In genomic region chr20:63230800-63231268, GRCh38 we compare ENCODE assay signal across 1 cellular context.
TF ChIP-seq lines count a peak whose summit lies in the region.

No MANE protein-coding gene starts in this region.

TF ChIP-seq in HepG2, 621 proteins besides CTCF, POLR2A, EP300 and RAD21 (continued from another document and continues in another):
- no peak; the same call in 1 of the 2 replicates for TF ChIP-seq MYC (CRISPR knock-in tag; IDR thresholded peaks at IDR 0.05; ENCODE audit: borderline replicate concordance)
- no peak for TF ChIP-seq RARA (CRISPR knock-in tag; IDR thresholded peaks at IDR 0.05)
- no peak for TF ChIP-seq MTA3 (CRISPR knock-in tag; IDR thresholded peaks at IDR 0.05)
- TF ChIP-seq CSRNP1 (CRISPR knock-in tag; IDR thresholded peaks at IDR 0.05), result no peak
- TF ChIP-seq NR0B2 (CRISPR knock-in tag; IDR thresholded peaks at IDR 0.05), result no peak
- no peak for TF ChIP-seq BORCS8-MEF2B (CRISPR knock-in tag; IDR thresholded peaks at IDR 0.05)
- TF ChIP-seq ZFP62 (CRISPR knock-in tag; IDR thresholded peaks at IDR 0.05), result no peak
- TF ChIP-seq, protein P1, sequence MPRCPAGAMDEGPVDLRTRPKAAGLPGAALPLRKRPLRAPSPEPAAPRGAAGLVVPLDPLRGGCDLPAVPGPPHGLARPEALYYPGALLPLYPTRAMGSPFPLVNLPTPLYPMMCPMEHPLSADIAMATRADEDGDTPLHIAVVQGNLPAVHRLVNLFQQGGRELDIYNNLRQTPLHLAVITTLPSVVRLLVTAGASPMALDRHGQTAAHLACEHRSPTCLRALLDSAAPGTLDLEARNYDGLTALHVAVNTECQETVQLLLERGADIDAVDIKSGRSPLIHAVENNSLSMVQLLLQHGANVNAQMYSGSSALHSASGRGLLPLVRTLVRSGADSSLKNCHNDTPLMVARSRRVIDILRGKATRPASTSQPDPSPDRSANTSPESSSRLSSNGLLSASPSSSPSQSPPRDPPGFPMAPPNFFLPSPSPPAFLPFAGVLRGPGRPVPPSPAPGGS (CRISPR knock-in tag; IDR thresholded peaks at IDR 0.05), result no peak
- TF ChIP-seq ZNF121 (CRISPR knock-in tag; IDR thresholded peaks at IDR 0.05), result no peak
- 0 out of 2 replicates have a peak, but pooled peaks have one; percentile 9 for TF ChIP-seq ZNF746 (CRISPR knock-in tag; IDR thresholded peaks at IDR 0.05)
- TF ChIP-seq NAIF1 (CRISPR knock-in tag; IDR thresholded peaks at IDR 0.05; ENCODE audit: borderline replicate concordance), result no peak
- TF ChIP-seq, protein P2, sequence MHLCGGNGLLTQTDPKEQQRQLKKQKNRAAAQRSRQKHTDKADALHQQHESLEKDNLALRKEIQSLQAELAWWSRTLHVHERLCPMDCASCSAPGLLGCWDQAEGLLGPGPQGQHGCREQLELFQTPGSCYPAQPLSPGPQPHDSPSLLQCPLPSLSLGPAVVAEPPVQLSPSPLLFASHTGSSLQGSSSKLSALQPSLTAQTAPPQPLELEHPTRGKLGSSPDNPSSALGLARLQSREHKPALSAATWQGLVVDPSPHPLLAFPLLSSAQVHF (CRISPR knock-in tag; IDR thresholded peaks at IDR 0.05), result no peak
- no peak for TF ChIP-seq MED8 (CRISPR knock-in tag; IDR thresholded peaks at IDR 0.05; ENCODE audit: insufficient replicate concordance)
- no peak for TF ChIP-seq ZNF160 (CRISPR knock-in tag; IDR thresholded peaks at IDR 0.05)
- TF ChIP-seq, protein P3, sequence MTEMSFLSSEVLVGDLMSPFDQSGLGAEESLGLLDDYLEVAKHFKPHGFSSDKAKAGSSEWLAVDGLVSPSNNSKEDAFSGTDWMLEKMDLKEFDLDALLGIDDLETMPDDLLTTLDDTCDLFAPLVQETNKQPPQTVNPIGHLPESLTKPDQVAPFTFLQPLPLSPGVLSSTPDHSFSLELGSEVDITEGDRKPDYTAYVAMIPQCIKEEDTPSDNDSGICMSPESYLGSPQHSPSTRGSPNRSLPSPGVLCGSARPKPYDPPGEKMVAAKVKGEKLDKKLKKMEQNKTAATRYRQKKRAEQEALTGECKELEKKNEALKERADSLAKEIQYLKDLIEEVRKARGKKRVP (CRISPR knock-in tag; IDR thresholded peaks at IDR 0.05), result no peak
- TF ChIP-seq EZH2 (conservative IDR thresholded peaks at IDR 0.05; ENCODE audit: low read depth, low read length), result no peak
- no peak for TF ChIP-seq SUZ12 (IDR thresholded peaks at IDR 0.05; ENCODE audit: low read depth, low read length)
- no peak for TF ChIP-seq ZNF75D (CRISPR knock-in tag; IDR thresholded peaks at IDR 0.05; ENCODE audit: borderline replicate concordance)
- no peak for TF ChIP-seq MLLT10 (CRISPR knock-in tag; IDR thresholded peaks at IDR 0.05)
- no peak for TF ChIP-seq ZNF354B (CRISPR knock-in tag; IDR thresholded peaks at IDR 0.05)
- no peak for TF ChIP-seq STAT5B (CRISPR knock-in tag; IDR thresholded peaks at IDR 0.05)
- no peak for TF ChIP-seq DNMT3B (CRISPR knock-in tag; conservative IDR thresholded peaks at IDR 0.05)
- TF ChIP-seq ZNF101 (CRISPR knock-in tag; IDR thresholded peaks at IDR 0.05; ENCODE audit: borderline replicate concordance, low read depth), result no peak
- 0 out of 2 replicates have a peak, but pooled peaks have one; percentile 96 for TF ChIP-seq CC2D1A (CRISPR knock-in tag; IDR thresholded peaks at IDR 0.05)
- TF ChIP-seq MIXL1 (CRISPR knock-in tag; IDR thresholded peaks at IDR 0.05), result no peak
- TF ChIP-seq ZSCAN20 (CRISPR knock-in tag; IDR thresholded peaks at IDR 0.05; ENCODE audit: borderline replicate concordance), result no peak
- TF ChIP-seq TAF15 (IDR thresholded peaks at IDR 0.05; ENCODE audit: low read depth, low read length, poor library complexity, severe bottlenecking), result no peak
- TF ChIP-seq, protein P4, sequence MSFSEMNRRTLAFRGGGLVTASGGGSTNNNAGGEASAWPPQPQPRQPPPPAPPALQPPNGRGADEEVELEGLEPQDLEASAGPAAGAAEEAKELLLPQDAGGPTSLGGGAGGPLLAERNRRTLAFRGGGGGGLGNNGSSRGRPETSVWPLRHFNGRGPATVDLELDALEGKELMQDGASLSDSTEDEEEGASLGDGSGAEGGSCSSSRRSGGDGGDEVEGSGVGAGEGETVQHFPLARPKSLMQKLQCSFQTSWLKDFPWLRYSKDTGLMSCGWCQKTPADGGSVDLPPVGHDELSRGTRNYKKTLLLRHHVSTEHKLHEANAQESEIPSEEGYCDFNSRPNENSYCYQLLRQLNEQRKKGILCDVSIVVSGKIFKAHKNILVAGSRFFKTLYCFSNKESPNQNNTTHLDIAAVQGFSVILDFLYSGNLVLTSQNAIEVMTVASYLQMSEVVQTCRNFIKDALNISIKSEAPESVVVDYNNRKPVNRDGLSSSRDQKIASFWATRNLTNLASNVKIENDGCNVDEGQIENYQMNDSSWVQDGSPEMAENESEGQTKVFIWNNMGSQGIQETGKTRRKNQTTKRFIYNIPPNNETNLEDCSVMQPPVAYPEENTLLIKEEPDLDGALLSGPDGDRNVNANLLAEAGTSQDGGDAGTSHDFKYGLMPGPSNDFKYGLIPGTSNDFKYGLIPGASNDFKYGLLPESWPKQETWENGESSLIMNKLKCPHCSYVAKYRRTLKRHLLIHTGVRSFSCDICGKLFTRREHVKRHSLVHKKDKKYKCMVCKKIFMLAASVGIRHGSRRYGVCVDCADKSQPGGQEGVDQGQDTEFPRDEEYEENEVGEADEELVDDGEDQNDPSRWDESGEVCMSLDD (CRISPR knock-in tag; IDR thresholded peaks at IDR 0.05; ENCODE audit: borderline replicate concordance), result no peak
- TF ChIP-seq JARID2 (CRISPR knock-in tag; IDR thresholded peaks at IDR 0.05; ENCODE audit: insufficient replicate concordance), result no peak
- TF ChIP-seq RNF2 (conservative IDR thresholded peaks at IDR 0.05; ENCODE audit: low read depth), result no peak; the same call in 1 of the 2 replicates
- no peak for TF ChIP-seq ZNF549 (CRISPR knock-in tag; IDR thresholded peaks at IDR 0.05)
- TF ChIP-seq MBNL3 (CRISPR knock-in tag; conservative IDR thresholded peaks at IDR 0.05), result no peak
- peak; percentile 84 for TF ChIP-seq KDM2A (CRISPR knock-in tag; IDR thresholded peaks at IDR 0.05; ENCODE audit: borderline replicate concordance, low read depth)
- no peak for TF ChIP-seq MAFG (CRISPR knock-in tag; IDR thresholded peaks at IDR 0.05)
- TF ChIP-seq ZNF720 (CRISPR knock-in tag; IDR thresholded peaks at IDR 0.05), result no peak
- no peak for TF ChIP-seq RBAK (CRISPR knock-in tag; IDR thresholded peaks at IDR 0.05)
- TF ChIP-seq FOXA1 (IDR thresholded peaks at IDR 0.05), result no peak
- 0 out of 2 replicates have a peak, but pooled peaks have one; percentile 13 for TF ChIP-seq FOXA1 (CRISPR knock-in tag; IDR thresholded peaks at IDR 0.05)
- no peak for TF ChIP-seq SMYD3 (CRISPR knock-in tag; IDR thresholded peaks at IDR 0.05)
- no peak for TF ChIP-seq ZNF576 (CRISPR knock-in tag; IDR thresholded peaks at IDR 0.05)
- TF ChIP-seq FIP1L1 (IDR thresholded peaks at IDR 0.05; ENCODE audit: borderline replicate concordance, insufficient read depth, low read depth, low read length), result no peak
- TF ChIP-seq ZNF383 (CRISPR knock-in tag; IDR thresholded peaks at IDR 0.05; ENCODE audit: borderline replicate concordance), result no peak
- no peak for TF ChIP-seq TCF7 (IDR thresholded peaks at IDR 0.05; ENCODE audit: low read depth)
- TF ChIP-seq, protein P5, sequence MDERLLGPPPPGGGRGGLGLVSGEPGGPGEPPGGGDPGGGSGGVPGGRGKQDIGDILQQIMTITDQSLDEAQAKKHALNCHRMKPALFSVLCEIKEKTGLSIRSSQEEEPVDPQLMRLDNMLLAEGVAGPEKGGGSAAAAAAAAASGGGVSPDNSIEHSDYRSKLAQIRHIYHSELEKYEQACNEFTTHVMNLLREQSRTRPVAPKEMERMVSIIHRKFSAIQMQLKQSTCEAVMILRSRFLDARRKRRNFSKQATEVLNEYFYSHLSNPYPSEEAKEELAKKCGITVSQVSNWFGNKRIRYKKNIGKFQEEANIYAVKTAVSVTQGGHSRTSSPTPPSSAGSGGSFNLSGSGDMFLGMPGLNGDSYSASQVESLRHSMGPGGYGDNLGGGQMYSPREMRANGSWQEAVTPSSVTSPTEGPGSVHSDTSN (CRISPR knock-in tag; IDR thresholded peaks at IDR 0.05), result no peak
- no peak for TF ChIP-seq GLI4 (CRISPR knock-in tag; IDR thresholded peaks at IDR 0.05; ENCODE audit: borderline replicate concordance)
- no peak for TF ChIP-seq ZBTB26 (CRISPR knock-in tag; IDR thresholded peaks at IDR 0.05; ENCODE audit: borderline replicate concordance)
- TF ChIP-seq MBD4 (IDR thresholded peaks at IDR 0.05; ENCODE audit: borderline replicate concordance, low read length), result no peak
- no peak for TF ChIP-seq SMAD3 (CRISPR knock-in tag; IDR thresholded peaks at IDR 0.05)
- no peak for TF ChIP-seq HIVEP1 (CRISPR knock-in tag; IDR thresholded peaks at IDR 0.05)
- TF ChIP-seq, protein P6, sequence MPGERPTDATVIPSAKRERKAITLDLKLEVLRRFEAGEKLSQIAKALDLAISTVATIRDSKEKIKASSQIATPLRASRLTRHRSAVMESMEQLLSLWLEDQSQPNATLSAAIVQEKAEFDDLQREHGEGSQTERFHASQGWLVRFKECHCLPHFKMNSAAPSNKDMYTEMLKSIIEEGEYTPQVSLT (CRISPR knock-in tag; IDR thresholded peaks at IDR 0.05; ENCODE audit: borderline replicate concordance, low read depth), result no peak
- no peak for TF ChIP-seq IRF2 (CRISPR knock-in tag; IDR thresholded peaks at IDR 0.05)
- no peak for TF ChIP-seq ZNF264 (CRISPR knock-in tag; IDR thresholded peaks at IDR 0.05)
- TF ChIP-seq BHLHE40 (IDR thresholded peaks at IDR 0.05; ENCODE audit: low read length), result 0 out of 2 replicates have a peak, but pooled peaks have one; percentile 31
- TF ChIP-seq SIN3A (IDR thresholded peaks at IDR 0.05; ENCODE audit: borderline replicate concordance, low read depth, low read length), result no peak
- no peak for TF ChIP-seq CSRNP2 (CRISPR knock-in tag; conservative IDR thresholded peaks at IDR 0.05; ENCODE audit: low read depth)
- no peak; the same call in 1 of the 2 replicates for TF ChIP-seq FOXK1 (CRISPR knock-in tag; IDR thresholded peaks at IDR 0.05; ENCODE audit: borderline replicate concordance, low read depth)
- no peak; the same call in none of the 2 replicates for TF ChIP-seq FOSL2 (CRISPR knock-in tag; IDR thresholded peaks at IDR 0.05)
- no peak for TF ChIP-seq SIN3B (IDR thresholded peaks at IDR 0.05; ENCODE audit: low read length)
- TF ChIP-seq, protein P7, sequence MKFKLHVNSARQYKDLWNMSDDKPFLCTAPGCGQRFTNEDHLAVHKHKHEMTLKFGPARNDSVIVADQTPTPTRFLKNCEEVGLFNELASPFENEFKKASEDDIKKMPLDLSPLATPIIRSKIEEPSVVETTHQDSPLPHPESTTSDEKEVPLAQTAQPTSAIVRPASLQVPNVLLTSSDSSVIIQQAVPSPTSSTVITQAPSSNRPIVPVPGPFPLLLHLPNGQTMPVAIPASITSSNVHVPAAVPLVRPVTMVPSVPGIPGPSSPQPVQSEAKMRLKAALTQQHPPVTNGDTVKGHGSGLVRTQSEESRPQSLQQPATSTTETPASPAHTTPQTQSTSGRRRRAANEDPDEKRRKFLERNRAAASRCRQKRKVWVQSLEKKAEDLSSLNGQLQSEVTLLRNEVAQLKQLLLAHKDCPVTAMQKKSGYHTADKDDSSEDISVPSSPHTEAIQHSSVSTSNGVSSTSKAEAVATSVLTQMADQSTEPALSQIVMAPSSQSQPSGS (CRISPR knock-in tag; IDR thresholded peaks at IDR 0.05), result 0 out of 2 replicates have a peak, but pooled peaks have one; percentile 36
- no peak for TF ChIP-seq PPARG (CRISPR knock-in tag; conservative IDR thresholded peaks at IDR 0.05)
